29 cellular contexts compared by ENCODE assay signal in the genomic region with DNA sequence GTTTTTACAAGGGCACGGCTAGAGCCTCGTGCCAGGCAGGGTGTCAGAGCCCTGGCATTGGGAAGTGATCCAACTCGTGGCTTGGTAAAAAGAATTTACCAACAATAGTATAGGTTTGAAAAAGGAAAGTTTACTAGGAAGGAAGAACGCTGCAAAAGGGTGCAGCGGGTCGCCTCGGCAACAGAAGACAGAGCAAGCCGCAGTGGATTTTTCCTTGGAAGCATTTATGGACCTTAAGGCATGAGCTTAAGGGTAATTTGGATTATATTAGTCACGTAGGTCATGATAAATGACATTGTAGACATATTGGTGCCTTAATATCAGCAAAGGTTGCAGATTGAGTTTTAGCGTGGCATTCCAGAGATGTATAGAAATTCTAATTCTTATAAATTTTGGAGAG.
"Had no signal": no experiment of that assay in that cellular context is flagged by ENCODE, and none has a peak within 500 bp of the region (broad histone marks: within the 10 kb centered on the region; RNA-seq: fewer than 3 reads in every experiment).

No MANE protein-coding gene starts in this region.

- H3K4me3 Mint-ChIP-seq: naive thymus-derived CD8-positive, alpha-beta T cell; natural killer cell treated with Interleukin-12 subunit alpha and Interleukin-12 subunit beta and Interleukin-15 and Interleukin-18, amount 100 ng/mL, for 72 hours; nephron progenitor cell; neural progenitor cell; stimulated activated effector memory CD8-positive, alpha-beta T cell treated with anti-CD3 and anti-CD28 coated beads, Interleukin-12 subunit alpha, Interleukin-12 subunit beta, amount 100 ng/mL, for 72 hours; stimulated activated naive B cell treated with anti-CD40 and anti-IgM and Interleukin-4, amounts not matched to agents 10 μg/mL and 1 μg/mL and 100 μg/mL, for 72 hours; stimulated activated naive CD8-positive, alpha-beta T cell treated with anti-CD3 and anti-CD28 coated beads, Interleukin-15, Interleukin-2, amounts not matched to agents 100 ng/mL and 50 ng/mL, for 24 hours; type B pancreatic cell had no signal

- H3K4me2 ChIP-seq: neural progenitor cell had no signal

- H3K27ac ChIP-seq: neural progenitor cell, ovary, parathyroid adenoma, psoas muscle, right lobe of liver, sigmoid colon, stomach, thoracic aorta, thyroid gland, tibial nerve, upper lobe of right lung, uterus had no signal

- H3K79me2 ChIP-seq: parathyroid adenoma had no signal

- ATAC-seq: naive thymus-derived CD8-positive, alpha-beta T cell; natural killer cell treated with Interleukin-12 subunit alpha and Interleukin-12 subunit beta and Interleukin-15 and Interleukin-18, amount 100 ng/mL, for 72 hours; psoas muscle; right cardiac atrium; right lobe of liver; stimulated activated effector memory CD8-positive, alpha-beta T cell treated with anti-CD3 and anti-CD28 coated beads, Interleukin-12 subunit alpha, Interleukin-12 subunit beta, amount 100 ng/mL, for 72 hours; stimulated activated naive B cell treated with anti-CD40 and anti-IgM and Interleukin-4, amounts not matched to agents 10 μg/mL and 1 μg/mL and 100 μg/mL, for 72 hours; upper lobe of right lung had no signal

- DNase-seq: naive thymus-derived CD8-positive, alpha-beta T cell; nephron progenitor cell; occipital lobe; ovary; posterior cingulate gyrus; psoas muscle; right cardiac atrium; right lobe of liver; sigmoid colon; small intestine; stimulated activated CD4-positive, alpha-beta T cell treated with anti-CD3 and anti-CD28 coated beads, Interleukin-15, amount 100 ng/mL, for 24 hours; stimulated activated CD4-positive, alpha-beta T cell treated with anti-CD3 and anti-CD28 coated beads, Interleukin-2, amount 100 ng/mL, for 24 hours; stimulated activated CD4-positive, alpha-beta T cell treated with anti-CD3 and anti-CD28 coated beads, Interleukin-2, amount 100 ng/mL, for 48 hours; stimulated activated CD4-positive, alpha-beta T cell treated with anti-CD3 and anti-CD28 coated beads, Interleukin-4, amount 100 ng/mL, for 24 hours; stimulated activated naive B cell treated with anti-CD40 and anti-IgM and Interleukin-4, amounts not matched to agents 10 μg/mL and 1 μg/mL and 100 μg/mL, for 72 hours; stimulated activated naive CD4-positive, alpha-beta T cell treated with Interleukin-2 at 50 U/mL for 16 hours; stomach; thyroid gland; upper lobe of right lung; uterus had no signal

- H3K36me3 Mint-ChIP-seq: naive thymus-derived CD8-positive, alpha-beta T cell; natural killer cell treated with Interleukin-12 subunit alpha and Interleukin-12 subunit beta and Interleukin-15 and Interleukin-18, amount 100 ng/mL, for 72 hours; neural progenitor cell; stimulated activated effector memory CD8-positive, alpha-beta T cell treated with anti-CD3 and anti-CD28 coated beads, Interleukin-12 subunit alpha, Interleukin-12 subunit beta, amount 100 ng/mL, for 72 hours; stimulated activated naive B cell treated with anti-CD40 and anti-IgM and Interleukin-4, amounts not matched to agents 10 μg/mL and 1 μg/mL and 100 μg/mL, for 72 hours; type B pancreatic cell had no signal

- H3K9me3 Mint-ChIP-seq: nephron progenitor cell; neural progenitor cell; stimulated activated naive CD8-positive, alpha-beta T cell treated with anti-CD3 and anti-CD28 coated beads, Interleukin-15, Interleukin-2, amounts not matched to agents 100 ng/mL and 50 ng/mL, for 24 hours; type B pancreatic cell had no signal

- H3K9ac ChIP-seq: neural progenitor cell, parathyroid adenoma had no signal

- H3K4me1 Mint-ChIP-seq: naive thymus-derived CD8-positive, alpha-beta T cell; stimulated activated effector memory CD8-positive, alpha-beta T cell treated with anti-CD3 and anti-CD28 coated beads, Interleukin-12 subunit alpha, Interleukin-12 subunit beta, amount 100 ng/mL, for 72 hours; stimulated activated naive B cell treated with anti-CD40 and anti-IgM and Interleukin-4, amounts not matched to agents 10 μg/mL and 1 μg/mL and 100 μg/mL, for 72 hours had no signal

- H2AFZ ChIP-seq: neural progenitor cell, parathyroid adenoma had no signal

- H3K4me3 ChIP-seq: neural progenitor cell, ovary, psoas muscle, right lobe of liver, sigmoid colon, stomach, thoracic aorta, thyroid gland, tibial nerve, upper lobe of right lung, uterus had no signal

- H3K27ac Mint-ChIP-seq: naive thymus-derived CD8-positive, alpha-beta T cell; natural killer cell treated with Interleukin-12 subunit alpha and Interleukin-12 subunit beta and Interleukin-15 and Interleukin-18, amount 100 ng/mL, for 72 hours; nephron progenitor cell; progenitor cell of endocrine pancreas; stimulated activated effector memory CD8-positive, alpha-beta T cell treated with anti-CD3 and anti-CD28 coated beads, Interleukin-12 subunit alpha, Interleukin-12 subunit beta, amount 100 ng/mL, for 72 hours; stimulated activated naive B cell treated with anti-CD40 and anti-IgM and Interleukin-4, amounts not matched to agents 10 μg/mL and 1 μg/mL and 100 μg/mL, for 72 hours; stimulated activated naive CD8-positive, alpha-beta T cell treated with anti-CD3 and anti-CD28 coated beads, Interleukin-15, Interleukin-2, amounts not matched to agents 100 ng/mL and 50 ng/mL, for 24 hours; type B pancreatic cell had no signal

- H3K9me3 ChIP-seq: ovary, psoas muscle, right lobe of liver, sigmoid colon, stomach, thoracic aorta, thyroid gland, tibial nerve, upper lobe of right lung, uterus had no signal

- H3K4me1 ChIP-seq: parathyroid adenoma, psoas muscle, right lobe of liver, sigmoid colon, stomach, thyroid gland, tibial nerve, upper lobe of right lung, uterus had no signal

- H3K27me3 Mint-ChIP-seq: natural killer cell treated with Interleukin-12 subunit alpha and Interleukin-12 subunit beta and Interleukin-15 and Interleukin-18, amount 100 ng/mL, for 72 hours; stimulated activated naive CD8-positive, alpha-beta T cell treated with anti-CD3 and anti-CD28 coated beads, Interleukin-15, Interleukin-2, amounts not matched to agents 100 ng/mL and 50 ng/mL, for 24 hours had no signal

- H3K27me3 ChIP-seq: neural progenitor cell, ovary, right lobe of liver, stomach, thyroid gland, tibial nerve, upper lobe of right lung, uterus had no signal

- H3K36me3 ChIP-seq: neural progenitor cell, ovary, right lobe of liver, sigmoid colon, stomach, thoracic aorta, thyroid gland, tibial nerve, upper lobe of right lung, uterus had no signal
